In the genomic region with DNA sequence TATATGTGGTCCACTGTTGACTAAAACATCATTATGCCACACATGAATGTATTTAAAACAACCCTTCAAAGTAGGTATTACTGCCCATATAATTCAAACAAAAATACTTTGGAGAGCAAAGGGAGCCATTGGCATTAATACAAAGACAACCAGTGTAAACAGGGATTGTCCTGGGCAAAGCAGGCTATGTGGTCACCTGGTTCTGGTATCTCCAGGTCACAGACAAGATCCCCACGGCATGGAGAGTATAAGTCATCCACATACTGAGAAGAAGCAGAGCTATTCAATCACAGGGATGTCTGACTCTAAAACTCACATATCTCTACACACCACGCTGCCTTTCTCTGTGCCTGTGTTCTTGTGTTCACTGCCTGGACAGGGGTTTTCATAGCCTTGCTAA, we compare ENCODE assay signal across 38 cellular contexts.
"Had no signal": no experiment of that assay in that cellular context is flagged by ENCODE, and none has a peak within 500 bp of the region (broad histone marks: within the 10 kb centered on the region; RNA-seq: fewer than 3 reads in every experiment).

No MANE protein-coding gene starts in this region.

- H3K27ac Mint-ChIP-seq: activated B cell treated with CpG ODN at 0.5 μM for 24 hours; activated CD4-positive, alpha-beta memory T cell treated with anti-CD3 and anti-CD28 coated beads for 36 hours; activated CD4-positive, alpha-beta T cell treated with anti-CD3 and anti-CD28 coated beads, Interleukin-2, amount 10 ng/mL, durations not matched to agents 24 days and 14 days; activated CD8-positive, alpha-beta T cell treated with anti-CD3 and anti-CD28 coated beads for 36 hours; activated naive CD4-positive, alpha-beta T cell treated with anti-CD3 and anti-CD28 coated beads for 36 hours; activated naive CD4-positive, alpha-beta T cell treated with anti-CD3 and anti-CD28 coated beads, Interleukin-2, amount 50 U/mL, for 72 hours; activated naive CD8-positive, alpha-beta T cell treated with anti-CD3 and anti-CD28 coated beads for 36 hours; activated T-cell treated with anti-CD3 and anti-CD28 coated beads, Interleukin-2, amount 50 U/mL, for 72 hours; activated T-helper 1 cell treated with anti-CD3 and anti-CD28 coated beads, Interleukin-12 subunit alpha, Interleukin-12 subunit beta, Interleukin-2, Interleukin-4 antibody, amounts not matched to agents 30 ng/mL and 10 ng/mL and 1 ng/mL, durations not matched to agents 14 hours and 24 hours and 36 hours; activated T-helper 17 cell treated with anti-CD3 and anti-CD28 coated beads, Interleukin-2, amount 50 U/mL, for 72 hours; brain; T-helper 1 cell treated with Interleukin-12 subunit alpha and Interleukin-12 subunit beta and Interleukin-4 antibody, amounts not matched to agents 30 μg/mL and 1 μg/mL, for 36 hours; T-helper 2 cell treated with Interferon-gamma antibody and Interleukin-4, amounts not matched to agents 5 μg/mL and 100 μg/mL, for 36 hours had no signal

- H3K36me3 Mint-ChIP-seq: activated CD4-positive, alpha-beta memory T cell treated with anti-CD3 and anti-CD28 coated beads for 36 hours; activated naive CD4-positive, alpha-beta T cell treated with anti-CD3 and anti-CD28 coated beads, Interleukin-2, amount 50 U/mL, for 72 hours; activated naive CD8-positive, alpha-beta T cell treated with anti-CD3 and anti-CD28 coated beads for 36 hours; brain had no signal

- H3K9me3 ChIP-seq: adrenal gland had no signal

- FAIRE-seq: bronchial epithelial cell, TTC549 had no signal

- H3K9me3 Mint-ChIP-seq: activated B cell treated with CpG ODN at 0.5 μM for 24 hours; activated CD4-positive, alpha-beta memory T cell treated with anti-CD3 and anti-CD28 coated beads for 36 hours; activated CD4-positive, alpha-beta T cell treated with anti-CD3 and anti-CD28 coated beads, Interleukin-2, amount 10 ng/mL, durations not matched to agents 24 days and 14 days; activated CD8-positive, alpha-beta T cell treated with anti-CD3 and anti-CD28 coated beads for 36 hours; activated naive CD4-positive, alpha-beta T cell treated with anti-CD3 and anti-CD28 coated beads for 36 hours; activated naive CD4-positive, alpha-beta T cell treated with anti-CD3 and anti-CD28 coated beads, Interleukin-2, amount 50 U/mL, for 72 hours; activated naive CD8-positive, alpha-beta T cell treated with anti-CD3 and anti-CD28 coated beads for 36 hours; activated T-cell treated with anti-CD3 and anti-CD28 coated beads, Interleukin-2, amount 50 U/mL, for 4 hours; activated T-cell treated with anti-CD3 and anti-CD28 coated beads, Interleukin-2, amount 50 U/mL, for 72 hours; activated T-helper 1 cell treated with anti-CD3 and anti-CD28 coated beads, Interleukin-12 subunit alpha, Interleukin-12 subunit beta, Interleukin-2, Interleukin-4 antibody, amounts not matched to agents 30 ng/mL and 10 ng/mL and 1 ng/mL, durations not matched to agents 14 hours and 24 hours and 36 hours; activated T-helper 17 cell treated with anti-CD3 and anti-CD28 coated beads, Interleukin-2, amount 50 U/mL, for 72 hours; brain; central memory CD8-positive, alpha-beta T cell; T-helper 1 cell treated with Interleukin-12 subunit alpha and Interleukin-12 subunit beta and Interleukin-4 antibody, amounts not matched to agents 30 μg/mL and 1 μg/mL, for 36 hours; T-helper 2 cell treated with Interferon-gamma antibody and Interleukin-4, amounts not matched to agents 5 μg/mL and 100 μg/mL, for 36 hours had no signal

- H3K4me1 ChIP-seq: adrenal gland had no signal

- H3K4me3 ChIP-seq: adrenal gland, cardiac muscle cell had no signal

- H3K36me3 ChIP-seq: adrenal gland, cardiac muscle cell had no signal

- ATAC-seq: activated CD8-positive, alpha-beta T cell treated with anti-CD3 and anti-CD28 coated beads for 36 hours; activated naive CD4-positive, alpha-beta T cell treated with anti-CD3 and anti-CD28 coated beads, Interleukin-2, amount 50 U/mL, for 72 hours; activated T-cell treated with anti-CD3 and anti-CD28 coated beads, Interleukin-2, amount 50 U/mL, for 4 hours; activated T-cell treated with anti-CD3 and anti-CD28 coated beads, Interleukin-2, amount 50 U/mL, for 72 hours; activated T-helper 17 cell treated with anti-CD3 and anti-CD28 coated beads, Interleukin-2, amount 50 U/mL, for 72 hours had no signal

- H3K27ac ChIP-seq: adrenal gland, cardiac muscle cell, VCaP had no signal

- H3K4me1 Mint-ChIP-seq: activated B cell treated with CpG ODN at 0.5 μM for 24 hours; activated naive CD8-positive, alpha-beta T cell treated with anti-CD3 and anti-CD28 coated beads for 36 hours; activated T-helper 17 cell treated with anti-CD3 and anti-CD28 coated beads, Interleukin-2, amount 50 U/mL, for 72 hours; brain; central memory CD8-positive, alpha-beta T cell had no signal

- H3K27me3 ChIP-seq: adrenal gland, cardiac muscle cell had no signal

- DNase-seq: activated B cell treated with CpG ODN at 0.5 μM for 24 hours; activated CD4-positive, alpha-beta memory T cell treated with anti-CD3 and anti-CD28 coated beads for 36 hours; activated CD4-positive, alpha-beta T cell treated with anti-CD3 and anti-CD28 coated beads for 4 hours; activated CD4-positive, alpha-beta T cell treated with anti-CD3 and anti-CD28 coated beads, Interleukin-2, amount 10 ng/mL, durations not matched to agents 24 days and 14 days; activated CD4-positive, alpha-beta T cell treated with anti-CD3 and anti-CD28 coated beads, Interleukin-2, amount 50 U/mL, for 1 hour; activated CD4-positive, alpha-beta T cell treated with anti-CD3 and anti-CD28 coated beads, Interleukin-2, amount 50 U/mL, for 4 hours; activated CD4-positive, CD25-positive, alpha-beta regulatory T cell treated with anti-CD3 and anti-CD28 coated beads, Interleukin-2, amount 50 U/mL, for 72 hours; activated CD8-positive, alpha-beta memory T cell treated with anti-CD3 and anti-CD28 coated beads, Interleukin-2, amount 50 U/mL, for 4 hours; activated CD8-positive, alpha-beta T cell treated with anti-CD3 and anti-CD28 coated beads for 36 hours; activated effector memory CD4-positive, alpha-beta T cell treated with anti-CD3 and anti-CD28 coated beads, Interleukin-2, amount 50 U/mL, for 16 hours; activated gamma-delta T cell treated with Interleukin-2 at 50 U/mL for 16 hours; activated naive CD4-positive, alpha-beta T cell; activated naive CD4-positive, alpha-beta T cell treated with anti-CD3 and anti-CD28 coated beads for 36 hours; activated naive CD4-positive, alpha-beta T cell treated with anti-CD3 and anti-CD28 coated beads, Interleukin-2, amount 50 U/mL, for 16 hours; activated naive CD8-positive, alpha-beta T cell treated with anti-CD3 and anti-CD28 coated beads for 36 hours; activated T-cell treated with anti-CD3 and anti-CD28 coated beads for 4 hours; activated T-cell treated with anti-CD3 and anti-CD28 coated beads, Interleukin-2, amount 50 U/mL, for 1 hour; activated T-cell treated with anti-CD3 and anti-CD28 coated beads, Interleukin-2, amount 50 U/mL, for 4 hours; activated T-cell treated with anti-CD3 and anti-CD28 coated beads, Interleukin-2, amount 50 U/mL, for 72 hours; adrenal gland; amniotic stem cell; aorta; caudate nucleus; cerebellar nuclear complex; T-helper 1 cell; T-helper 2 cell; T-helper 9 cell had no signal

- H3K27me3 Mint-ChIP-seq: activated naive CD8-positive, alpha-beta T cell treated with anti-CD3 and anti-CD28 coated beads for 36 hours had no signal

- H3K4me3 Mint-ChIP-seq: activated B cell treated with CpG ODN at 0.5 μM for 24 hours; activated CD4-positive, alpha-beta memory T cell treated with anti-CD3 and anti-CD28 coated beads for 36 hours; activated CD4-positive, alpha-beta T cell treated with anti-CD3 and anti-CD28 coated beads, Interleukin-2, amount 10 ng/mL, durations not matched to agents 24 days and 14 days; activated CD8-positive, alpha-beta T cell treated with anti-CD3 and anti-CD28 coated beads for 36 hours; activated naive CD4-positive, alpha-beta T cell treated with anti-CD3 and anti-CD28 coated beads for 36 hours; activated naive CD8-positive, alpha-beta T cell treated with anti-CD3 and anti-CD28 coated beads for 36 hours; activated T-cell treated with anti-CD3 and anti-CD28 coated beads, Interleukin-2, amount 50 U/mL, for 4 hours; activated T-cell treated with anti-CD3 and anti-CD28 coated beads, Interleukin-2, amount 50 U/mL, for 72 hours; activated T-helper 1 cell treated with anti-CD3 and anti-CD28 coated beads, Interleukin-12 subunit alpha, Interleukin-12 subunit beta, Interleukin-2, Interleukin-4 antibody, amounts not matched to agents 30 ng/mL and 10 ng/mL and 1 ng/mL, durations not matched to agents 14 hours and 24 hours and 36 hours; activated T-helper 17 cell treated with anti-CD3 and anti-CD28 coated beads, Interleukin-2, amount 50 U/mL, for 72 hours; brain; central memory CD8-positive, alpha-beta T cell; T-helper 1 cell treated with Interleukin-12 subunit alpha and Interleukin-12 subunit beta and Interleukin-4 antibody, amounts not matched to agents 30 μg/mL and 1 μg/mL, for 36 hours; T-helper 2 cell treated with Interferon-gamma antibody and Interleukin-4, amounts not matched to agents 5 μg/mL and 100 μg/mL, for 36 hours had no signal
